In genomic region chr18:48434382-48434781, GRCh38 we compare ENCODE assay signal across 4 cellular contexts. TPM values are rescaled to one million over a fixed set of nuclear protein-coding genes. Genes with fewer than 3 reads are reported as not detected.
"Had no signal": no experiment of that assay in that cellular context is flagged by ENCODE, and none has a peak within 500 bp of the region (broad histone marks: within the 10 kb centered on the region; RNA-seq: fewer than 3 reads in every experiment).

No MANE protein-coding gene starts in this region.

RNA-seq across cellular contexts. Expression of gene ZBTB7C, which starts 25.2 kb away (rescaled TPM):
- total RNA-seq: OCI-LY7, PC-9, SJCRH30, SK-MEL-5 had no signal
